ENCODE assay signal across 1 cellular context in the genomic region with DNA sequence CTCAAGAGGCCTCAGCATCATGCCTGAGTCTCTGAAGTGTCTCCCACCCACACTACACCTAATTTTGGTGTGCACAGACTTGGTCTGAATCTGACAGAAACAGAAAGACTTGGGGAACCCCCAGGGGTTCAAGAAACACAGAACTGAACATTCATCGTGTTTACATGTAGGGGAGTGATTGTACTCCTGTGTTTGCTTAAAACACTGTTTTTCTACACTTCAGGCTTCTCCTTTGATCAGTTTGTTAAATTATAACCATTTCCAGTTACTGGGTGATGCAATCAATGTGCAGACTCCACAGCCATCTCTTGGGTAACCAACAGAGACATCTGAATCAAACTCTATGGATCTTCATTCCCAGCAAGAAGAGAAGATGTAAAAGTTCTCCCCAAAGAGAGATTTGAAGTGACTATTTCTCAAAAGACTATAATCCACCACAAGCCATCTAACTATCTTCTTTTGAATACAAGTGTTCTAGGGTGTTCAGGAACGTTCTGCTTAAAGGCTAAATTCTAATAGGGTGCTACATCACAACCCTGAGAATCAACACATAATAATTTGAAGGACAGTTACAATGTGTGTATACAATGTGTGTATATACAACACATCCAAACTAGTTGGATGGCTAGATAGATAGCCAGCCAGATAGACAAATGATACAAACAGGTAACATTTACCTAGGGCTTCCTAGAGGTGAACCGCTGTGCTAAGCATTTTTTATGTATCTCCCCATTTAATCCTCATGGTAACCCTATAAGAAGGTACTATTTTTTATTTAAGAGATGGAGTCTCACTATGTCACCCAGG.
A peak's percentile ranks its signal among the peaks of the same experiment; 100 is the strongest.
TF ChIP-seq lines count a peak whose summit lies in the region.

No MANE protein-coding gene starts in this region.

TF ChIP-seq in HepG2, 621 proteins besides CTCF, POLR2A, EP300 and RAD21 (continued from another document and continues in another):
- TF ChIP-seq, protein P1, sequence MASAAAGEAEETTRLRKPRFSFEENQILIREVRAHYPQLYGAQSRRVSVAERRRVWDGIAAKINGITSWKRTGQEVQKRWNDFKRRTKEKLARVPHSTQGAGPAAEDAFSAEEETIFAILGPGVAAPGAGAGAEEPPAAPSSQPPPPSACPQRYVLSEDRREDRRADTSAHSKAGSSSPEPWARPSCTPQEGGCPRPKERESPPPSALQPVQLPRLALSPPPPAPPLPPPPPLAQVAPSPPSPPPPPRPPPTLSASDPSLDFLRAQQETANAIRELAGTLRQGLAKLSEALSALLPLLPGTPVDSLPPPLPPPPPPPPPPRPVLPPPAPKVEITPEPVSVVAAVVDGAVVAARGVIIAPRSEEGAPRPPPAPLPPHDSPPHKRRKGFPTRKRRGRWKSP (CRISPR knock-in tag; IDR thresholded peaks at IDR 0.05): no peak; the same call in 1 of the 2 replicates
- TF ChIP-seq, protein P2, sequence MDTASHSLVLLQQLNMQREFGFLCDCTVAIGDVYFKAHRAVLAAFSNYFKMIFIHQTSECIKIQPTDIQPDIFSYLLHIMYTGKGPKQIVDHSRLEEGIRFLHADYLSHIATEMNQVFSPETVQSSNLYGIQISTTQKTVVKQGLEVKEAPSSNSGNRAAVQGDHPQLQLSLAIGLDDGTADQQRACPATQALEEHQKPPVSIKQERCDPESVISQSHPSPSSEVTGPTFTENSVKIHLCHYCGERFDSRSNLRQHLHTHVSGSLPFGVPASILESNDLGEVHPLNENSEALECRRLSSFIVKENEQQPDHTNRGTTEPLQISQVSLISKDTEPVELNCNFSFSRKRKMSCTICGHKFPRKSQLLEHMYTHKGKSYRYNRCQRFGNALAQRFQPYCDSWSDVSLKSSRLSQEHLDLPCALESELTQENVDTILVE (CRISPR knock-in tag; IDR thresholded peaks at IDR 0.05): peak; percentile 87
- TF ChIP-seq MAFG (CRISPR knock-in tag; IDR thresholded peaks at IDR 0.05) (no peak), SRF (IDR thresholded peaks at IDR 0.05; ENCODE audit: low read depth, low read length) (no peak), ZNF720 (CRISPR knock-in tag; IDR thresholded peaks at IDR 0.05) (no peak), TOE1 (CRISPR knock-in tag; IDR thresholded peaks at IDR 0.05) (no peak), REXO4 (CRISPR knock-in tag; IDR thresholded peaks at IDR 0.05; ENCODE audit: borderline replicate concordance) (no peak), RFXANK (CRISPR knock-in tag; IDR thresholded peaks at IDR 0.05) (peak; percentile 52; the same call in 1 of the 2 replicates), PHF8 (CRISPR knock-in tag; IDR thresholded peaks at IDR 0.05) (no peak), FOXP1 (IDR thresholded peaks at IDR 0.05) (peak; percentile 87), FOXP1 (CRISPR knock-in tag; IDR thresholded peaks at IDR 0.05) (peak; percentile 98), ZNF749 (CRISPR knock-in tag; IDR thresholded peaks at IDR 0.05; ENCODE audit: borderline replicate concordance) (no peak), ZNF256 (CRISPR knock-in tag; conservative IDR thresholded peaks at IDR 0.05) (no peak), TP53 (CRISPR knock-in tag; conservative IDR thresholded peaks at IDR 0.05) (no peak), ZNF605 (CRISPR knock-in tag; IDR thresholded peaks at IDR 0.05) (no peak; the same call in 1 of the 2 replicates), EHMT2 (IDR thresholded peaks at IDR 0.05; ENCODE audit: borderline replicate concordance, low read depth, low read length) (no peak; the same call in 1 of the 2 replicates), GTF3A (CRISPR knock-in tag; conservative IDR thresholded peaks at IDR 0.05) (0 out of 2 replicates have a peak, but pooled peaks have one; percentile 72), RBAK (CRISPR knock-in tag; IDR thresholded peaks at IDR 0.05) (no peak), CREM (IDR thresholded peaks at IDR 0.05) (peak; percentile 92), CREM (CRISPR knock-in tag; IDR thresholded peaks at IDR 0.05) (no peak), MXD4 (CRISPR knock-in tag; IDR thresholded peaks at IDR 0.05) (peak; percentile 37; the same call in 1 of the 2 replicates), GABPB1 (CRISPR knock-in tag; IDR thresholded peaks at IDR 0.05) (no peak), AGO1 (IDR thresholded peaks at IDR 0.05; ENCODE audit: low read depth, low read length, poor library complexity, severe bottlenecking) (no peak), ZKSCAN5 (CRISPR knock-in tag; IDR thresholded peaks at IDR 0.05) (no peak), PAF1 (CRISPR knock-in tag; IDR thresholded peaks at IDR 0.05) (no peak), SIX4 (CRISPR knock-in tag; IDR thresholded peaks at IDR 0.05) (peak; percentile 87; the same call in 1 of the 2 replicates), CHCHD3 (CRISPR knock-in tag; IDR thresholded peaks at IDR 0.05) (no peak), ZNF354B (CRISPR knock-in tag; IDR thresholded peaks at IDR 0.05) (no peak), ZNF10 (CRISPR knock-in tag; IDR thresholded peaks at IDR 0.05; ENCODE audit: borderline replicate concordance, low read depth) (no peak), SOX6 (IDR thresholded peaks at IDR 0.05) (no peak), SOX6 (CRISPR knock-in tag; IDR thresholded peaks at IDR 0.05) (peak; percentile 95), ATF7-NPFF (CRISPR knock-in tag; IDR thresholded peaks at IDR 0.05; ENCODE audit: low read depth) (no peak), SOX5 (CRISPR knock-in tag; IDR thresholded peaks at IDR 0.05; ENCODE audit: borderline replicate concordance) (peak; percentile 97), KLF6 (CRISPR knock-in tag; IDR thresholded peaks at IDR 0.05) (peak; percentile 87)
- TF ChIP-seq, protein P3, sequence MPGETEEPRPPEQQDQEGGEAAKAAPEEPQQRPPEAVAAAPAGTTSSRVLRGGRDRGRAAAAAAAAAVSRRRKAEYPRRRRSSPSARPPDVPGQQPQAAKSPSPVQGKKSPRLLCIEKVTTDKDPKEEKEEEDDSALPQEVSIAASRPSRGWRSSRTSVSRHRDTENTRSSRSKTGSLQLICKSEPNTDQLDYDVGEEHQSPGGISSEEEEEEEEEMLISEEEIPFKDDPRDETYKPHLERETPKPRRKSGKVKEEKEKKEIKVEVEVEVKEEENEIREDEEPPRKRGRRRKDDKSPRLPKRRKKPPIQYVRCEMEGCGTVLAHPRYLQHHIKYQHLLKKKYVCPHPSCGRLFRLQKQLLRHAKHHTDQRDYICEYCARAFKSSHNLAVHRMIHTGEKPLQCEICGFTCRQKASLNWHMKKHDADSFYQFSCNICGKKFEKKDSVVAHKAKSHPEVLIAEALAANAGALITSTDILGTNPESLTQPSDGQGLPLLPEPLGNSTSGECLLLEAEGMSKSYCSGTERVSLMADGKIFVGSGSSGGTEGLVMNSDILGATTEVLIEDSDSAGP (CRISPR knock-in tag; IDR thresholded peaks at IDR 0.05; ENCODE audit: borderline replicate concordance): no peak
- TF ChIP-seq, protein P4, sequence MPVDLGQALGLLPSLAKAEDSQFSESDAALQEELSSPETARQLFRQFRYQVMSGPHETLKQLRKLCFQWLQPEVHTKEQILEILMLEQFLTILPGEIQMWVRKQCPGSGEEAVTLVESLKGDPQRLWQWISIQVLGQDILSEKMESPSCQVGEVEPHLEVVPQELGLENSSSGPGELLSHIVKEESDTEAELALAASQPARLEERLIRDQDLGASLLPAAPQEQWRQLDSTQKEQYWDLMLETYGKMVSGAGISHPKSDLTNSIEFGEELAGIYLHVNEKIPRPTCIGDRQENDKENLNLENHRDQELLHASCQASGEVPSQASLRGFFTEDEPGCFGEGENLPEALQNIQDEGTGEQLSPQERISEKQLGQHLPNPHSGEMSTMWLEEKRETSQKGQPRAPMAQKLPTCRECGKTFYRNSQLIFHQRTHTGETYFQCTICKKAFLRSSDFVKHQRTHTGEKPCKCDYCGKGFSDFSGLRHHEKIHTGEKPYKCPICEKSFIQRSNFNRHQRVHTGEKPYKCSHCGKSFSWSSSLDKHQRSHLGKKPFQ (CRISPR knock-in tag; IDR thresholded peaks at IDR 0.05; ENCODE audit: insufficient replicate concordance): no peak
- TF ChIP-seq, protein P5, sequence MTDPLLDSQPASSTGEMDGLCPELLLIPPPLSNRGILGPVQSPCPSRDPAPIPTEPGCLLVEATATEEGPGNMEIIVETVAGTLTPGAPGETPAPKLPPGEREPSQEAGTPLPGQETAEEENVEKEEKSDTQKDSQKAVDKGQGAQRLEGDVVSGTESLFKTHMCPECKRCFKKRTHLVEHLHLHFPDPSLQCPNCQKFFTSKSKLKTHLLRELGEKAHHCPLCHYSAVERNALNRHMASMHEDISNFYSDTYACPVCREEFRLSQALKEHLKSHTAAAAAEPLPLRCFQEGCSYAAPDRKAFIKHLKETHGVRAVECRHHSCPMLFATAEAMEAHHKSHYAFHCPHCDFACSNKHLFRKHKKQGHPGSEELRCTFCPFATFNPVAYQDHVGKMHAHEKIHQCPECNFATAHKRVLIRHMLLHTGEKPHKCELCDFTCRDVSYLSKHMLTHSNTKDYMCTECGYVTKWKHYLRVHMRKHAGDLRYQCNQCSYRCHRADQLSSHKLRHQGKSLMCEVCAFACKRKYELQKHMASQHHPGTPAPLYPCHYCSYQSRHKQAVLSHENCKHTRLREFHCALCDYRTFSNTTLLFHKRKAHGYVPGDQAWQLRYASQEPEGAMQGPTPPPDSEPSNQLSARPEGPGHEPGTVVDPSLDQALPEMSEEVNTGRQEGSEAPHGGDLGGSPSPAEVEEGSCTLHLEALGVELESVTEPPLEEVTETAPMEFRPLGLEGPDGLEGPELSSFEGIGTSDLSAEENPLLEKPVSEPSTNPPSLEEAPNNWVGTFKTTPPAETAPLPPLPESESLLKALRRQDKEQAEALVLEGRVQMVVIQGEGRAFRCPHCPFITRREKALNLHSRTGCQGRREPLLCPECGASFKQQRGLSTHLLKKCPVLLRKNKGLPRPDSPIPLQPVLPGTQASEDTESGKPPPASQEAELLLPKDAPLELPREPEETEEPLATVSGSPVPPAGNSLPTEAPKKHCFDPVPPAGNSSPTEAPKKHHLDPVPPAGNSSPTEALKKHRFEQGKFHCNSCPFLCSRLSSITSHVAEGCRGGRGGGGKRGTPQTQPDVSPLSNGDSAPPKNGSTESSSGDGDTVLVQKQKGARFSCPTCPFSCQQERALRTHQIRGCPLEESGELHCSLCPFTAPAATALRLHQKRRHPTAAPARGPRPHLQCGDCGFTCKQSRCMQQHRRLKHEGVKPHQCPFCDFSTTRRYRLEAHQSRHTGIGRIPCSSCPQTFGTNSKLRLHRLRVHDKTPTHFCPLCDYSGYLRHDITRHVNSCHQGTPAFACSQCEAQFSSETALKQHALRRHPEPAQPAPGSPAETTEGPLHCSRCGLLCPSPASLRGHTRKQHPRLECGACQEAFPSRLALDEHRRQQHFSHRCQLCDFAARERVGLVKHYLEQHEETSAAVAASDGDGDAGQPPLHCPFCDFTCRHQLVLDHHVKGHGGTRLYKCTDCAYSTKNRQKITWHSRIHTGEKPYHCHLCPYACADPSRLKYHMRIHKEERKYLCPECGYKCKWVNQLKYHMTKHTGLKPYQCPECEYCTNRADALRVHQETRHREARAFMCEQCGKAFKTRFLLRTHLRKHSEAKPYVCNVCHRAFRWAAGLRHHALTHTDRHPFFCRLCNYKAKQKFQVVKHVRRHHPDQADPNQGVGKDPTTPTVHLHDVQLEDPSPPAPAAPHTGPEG (CRISPR knock-in tag; IDR thresholded peaks at IDR 0.05): no peak
- TF ChIP-seq, protein P6, sequence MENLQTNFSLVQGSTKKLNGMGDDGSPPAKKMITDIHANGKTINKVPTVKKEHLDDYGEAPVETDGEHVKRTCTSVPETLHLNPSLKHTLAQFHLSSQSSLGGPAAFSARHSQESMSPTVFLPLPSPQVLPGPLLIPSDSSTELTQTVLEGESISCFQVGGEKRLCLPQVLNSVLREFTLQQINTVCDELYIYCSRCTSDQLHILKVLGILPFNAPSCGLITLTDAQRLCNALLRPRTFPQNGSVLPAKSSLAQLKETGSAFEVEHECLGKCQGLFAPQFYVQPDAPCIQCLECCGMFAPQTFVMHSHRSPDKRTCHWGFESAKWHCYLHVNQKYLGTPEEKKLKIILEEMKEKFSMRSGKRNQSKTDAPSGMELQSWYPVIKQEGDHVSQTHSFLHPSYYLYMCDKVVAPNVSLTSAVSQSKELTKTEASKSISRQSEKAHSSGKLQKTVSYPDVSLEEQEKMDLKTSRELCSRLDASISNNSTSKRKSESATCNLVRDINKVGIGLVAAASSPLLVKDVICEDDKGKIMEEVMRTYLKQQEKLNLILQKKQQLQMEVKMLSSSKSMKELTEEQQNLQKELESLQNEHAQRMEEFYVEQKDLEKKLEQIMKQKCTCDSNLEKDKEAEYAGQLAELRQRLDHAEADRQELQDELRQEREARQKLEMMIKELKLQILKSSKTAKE (CRISPR knock-in tag; IDR thresholded peaks at IDR 0.05; ENCODE audit: borderline replicate concordance): peak; percentile 55; the same call in 1 of the 2 replicates
- TF ChIP-seq, protein P7, sequence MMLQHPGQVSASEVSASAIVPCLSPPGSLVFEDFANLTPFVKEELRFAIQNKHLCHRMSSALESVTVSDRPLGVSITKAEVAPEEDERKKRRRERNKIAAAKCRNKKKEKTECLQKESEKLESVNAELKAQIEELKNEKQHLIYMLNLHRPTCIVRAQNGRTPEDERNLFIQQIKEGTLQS (CRISPR knock-in tag; IDR thresholded peaks at IDR 0.05): peak; percentile 96
- TF ChIP-seq, protein P8, sequence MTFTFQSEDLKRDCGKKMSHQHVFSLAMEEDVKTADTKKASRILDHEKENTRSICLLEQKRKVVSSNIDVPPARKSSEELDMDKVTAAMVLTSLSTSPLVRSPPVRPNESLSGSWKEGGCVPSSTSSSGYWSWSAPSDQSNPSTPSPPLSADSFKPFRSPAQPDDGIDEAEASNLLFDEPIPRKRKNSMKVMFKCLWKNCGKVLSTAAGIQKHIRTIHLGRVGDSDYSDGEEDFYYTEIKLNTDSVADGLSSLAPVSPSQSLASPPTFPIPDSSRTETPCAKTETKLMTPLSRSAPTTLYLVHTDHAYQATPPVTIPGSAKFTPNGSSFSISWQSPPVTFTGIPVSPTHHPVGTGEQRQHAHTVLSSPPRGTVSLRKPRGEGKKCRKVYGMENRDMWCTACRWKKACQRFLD (CRISPR knock-in tag; IDR thresholded peaks at IDR 0.05; ENCODE audit: borderline replicate concordance): no peak
- TF ChIP-seq, protein P9, sequence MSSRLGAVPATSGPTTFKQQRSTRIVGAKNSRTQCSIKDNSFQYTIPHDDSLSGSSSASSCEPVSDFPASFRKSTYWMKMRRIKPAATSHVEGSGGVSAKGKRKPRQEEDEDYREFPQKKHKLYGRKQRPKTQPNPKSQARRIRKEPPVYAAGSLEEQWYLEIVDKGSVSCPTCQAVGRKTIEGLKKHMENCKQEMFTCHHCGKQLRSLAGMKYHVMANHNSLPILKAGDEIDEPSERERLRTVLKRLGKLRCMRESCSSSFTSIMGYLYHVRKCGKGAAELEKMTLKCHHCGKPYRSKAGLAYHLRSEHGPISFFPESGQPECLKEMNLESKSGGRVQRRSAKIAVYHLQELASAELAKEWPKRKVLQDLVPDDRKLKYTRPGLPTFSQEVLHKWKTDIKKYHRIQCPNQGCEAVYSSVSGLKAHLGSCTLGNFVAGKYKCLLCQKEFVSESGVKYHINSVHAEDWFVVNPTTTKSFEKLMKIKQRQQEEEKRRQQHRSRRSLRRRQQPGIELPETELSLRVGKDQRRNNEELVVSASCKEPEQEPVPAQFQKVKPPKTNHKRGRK (CRISPR knock-in tag; IDR thresholded peaks at IDR 0.05): no peak
- TF ChIP-seq, protein P10, sequence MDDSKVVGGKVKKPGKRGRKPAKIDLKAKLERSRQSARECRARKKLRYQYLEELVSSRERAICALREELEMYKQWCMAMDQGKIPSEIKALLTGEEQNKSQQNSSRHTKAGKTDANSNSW (CRISPR knock-in tag; IDR thresholded peaks at IDR 0.05; ENCODE audit: borderline replicate concordance): no peak
- TF ChIP-seq, protein P11, sequence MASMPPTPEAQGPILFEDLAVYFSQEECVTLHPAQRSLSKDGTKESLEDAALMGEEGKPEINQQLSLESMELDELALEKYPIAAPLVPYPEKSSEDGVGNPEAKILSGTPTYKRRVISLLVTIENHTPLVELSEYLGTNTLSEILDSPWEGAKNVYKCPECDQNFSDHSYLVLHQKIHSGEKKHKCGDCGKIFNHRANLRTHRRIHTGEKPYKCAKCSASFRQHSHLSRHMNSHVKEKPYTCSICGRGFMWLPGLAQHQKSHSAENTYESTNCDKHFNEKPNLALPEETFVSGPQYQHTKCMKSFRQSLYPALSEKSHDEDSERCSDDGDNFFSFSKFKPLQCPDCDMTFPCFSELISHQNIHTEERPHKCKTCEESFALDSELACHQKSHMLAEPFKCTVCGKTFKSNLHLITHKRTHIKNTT (CRISPR knock-in tag; IDR thresholded peaks at IDR 0.05): no peak
